8 cellular contexts compared by ENCODE assay signal in the genomic region with DNA sequence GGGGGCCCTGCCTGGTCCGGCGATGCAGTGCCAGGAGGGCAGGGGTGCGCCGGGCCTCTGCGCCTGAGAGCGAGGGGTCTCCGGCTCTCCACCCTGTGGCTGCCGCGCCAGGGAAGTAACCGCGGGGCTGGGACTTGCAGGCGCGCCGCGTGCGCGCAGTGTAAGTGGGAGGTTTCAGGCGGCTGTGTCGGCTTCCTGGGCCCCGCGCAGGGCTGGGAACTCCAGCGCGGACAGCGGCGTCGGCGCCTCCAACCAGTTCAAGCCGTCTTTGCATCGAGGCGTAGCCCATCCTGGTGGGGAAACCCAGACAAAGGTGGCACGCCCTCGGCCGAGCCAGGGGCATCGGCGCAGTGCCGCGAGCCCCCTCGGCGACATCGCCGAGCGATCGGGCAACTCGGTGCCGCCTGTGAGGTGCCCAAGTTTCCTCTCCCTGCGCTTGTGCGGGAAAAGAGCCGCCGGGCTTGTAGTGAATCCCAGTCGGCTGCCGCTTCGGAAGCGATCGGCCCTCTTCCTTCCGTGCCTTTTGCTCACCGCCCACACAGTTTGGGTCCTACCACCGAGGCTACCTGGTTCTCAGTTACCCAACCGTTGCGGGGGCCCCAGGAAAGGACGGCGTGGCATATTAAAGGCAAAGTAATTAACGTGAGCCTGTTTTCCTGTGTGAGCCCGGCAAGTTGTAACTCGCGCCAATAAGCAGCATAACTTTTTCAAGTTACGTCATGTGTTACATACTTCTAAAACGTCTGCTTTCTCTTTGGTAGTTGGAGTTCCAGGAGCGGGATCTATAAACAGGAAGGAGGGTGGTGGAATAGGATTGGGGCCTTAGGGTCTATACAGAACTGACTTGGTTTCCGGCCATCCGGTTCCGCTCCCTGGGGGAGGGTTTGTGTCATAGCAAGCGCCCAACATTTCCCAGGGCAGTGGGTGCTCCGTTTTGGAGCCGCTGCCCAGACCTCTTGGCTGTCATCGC. TPM values are rescaled to one million over a fixed set of nuclear protein-coding genes. Genes with fewer than 3 reads are reported as not detected.
DNase-seq lines count a peak whose midpoint lies in the region; ATAC-seq and TF ChIP-seq lines count a peak whose summit lies in the region.

No MANE protein-coding gene starts in this region.

- H3K4me1 ChIP-seq in BLaER1, result peaks cover 40% of the 10 kb centered on the region
- H3K4me1 ChIP-seq in Peyer's patch, result peaks cover 8 to 27% (median 11%) of the 10 kb centered on the region in 4 donors
- peaks cover 3% of the 10 kb centered on the region for H3K4me1 ChIP-seq in fibroblast of lung (ENCODE audit: control insufficient read depth, extremely low read depth, insufficient read depth, low read length)

- H3K27ac ChIP-seq in BLaER1, result peak overlapping the region; percentile 88
- H3K27ac ChIP-seq in Peyer's patch, result peak overlapping the region; percentile 82 to 93 (median 88)
- H3K27ac ChIP-seq in fibroblast of lung (ENCODE audit: insufficient read depth, low read length), result peak overlapping the region; percentile 93

- H3K36me3 Mint-ChIP-seq in activated T-helper 1 cell treated with anti-CD3 and anti-CD28 coated beads, Interleukin-12 subunit alpha, Interleukin-12 subunit beta, Interleukin-2, Interleukin-4 antibody, amounts not matched to agents 30 ng/mL and 10 ng/mL and 1 ng/mL, durations not matched to agents 14 hours and 24 hours and 36 hours (ENCODE audit: low read depth), result peaks cover 3% of the 10 kb centered on the region
- no peaks in the 10 kb centered on the region for H3K36me3 Mint-ChIP-seq in natural killer cell

- peak overlapping the region; percentile 41 for H2AFZ ChIP-seq in fibroblast of lung (ENCODE audit: low read length)

- peaks cover 6% of the 10 kb centered on the region for H3K27me3 Mint-ChIP-seq in activated T-helper 1 cell treated with anti-CD3 and anti-CD28 coated beads, Interleukin-12 subunit alpha, Interleukin-12 subunit beta, Interleukin-2, Interleukin-4 antibody, amounts not matched to agents 30 ng/mL and 10 ng/mL and 1 ng/mL, durations not matched to agents 14 hours and 24 hours and 36 hours (ENCODE audit: insufficient read depth)
- H3K27me3 Mint-ChIP-seq in natural killer cell (ENCODE audit: low read depth in 2 of 2), result peaks cover 1 to 2% of the 10 kb centered on the region in 2 donors

- H3K9me3 Mint-ChIP-seq in activated T-helper 1 cell treated with anti-CD3 and anti-CD28 coated beads, Interleukin-12 subunit alpha, Interleukin-12 subunit beta, Interleukin-2, Interleukin-4 antibody, amounts not matched to agents 30 ng/mL and 10 ng/mL and 1 ng/mL, durations not matched to agents 14 hours and 24 hours and 36 hours, result no peaks in the 10 kb centered on the region
- no peaks in the 10 kb centered on the region for H3K9me3 Mint-ChIP-seq in natural killer cell

- peak in 1 of 2 donors; percentile 16 for TF ChIP-seq POLR2A in Peyer's patch (IDR thresholded peaks at IDR 0.05)

- TF ChIP-seq CTCF in Peyer's patch (IDR thresholded peaks at IDR 0.05) (peak in 4 of 6 experiments; percentile 28 to 37 (median 33)), fibroblast of lung (conservative IDR thresholded peaks at IDR 0.05 in 1 of 2, IDR thresholded peaks at IDR 0.05 in 1 of 2; ENCODE audit: low read depth in 1 of 2, low read length in 2 of 2) (peak; percentile 29 to 42), natural killer cell (IDR thresholded peaks at IDR 0.05) (peak; percentile 24)

- peaks cover 53% of the 10 kb centered on the region for H3K4me1 Mint-ChIP-seq in activated T-helper 1 cell treated with anti-CD3 and anti-CD28 coated beads, Interleukin-12 subunit alpha, Interleukin-12 subunit beta, Interleukin-2, Interleukin-4 antibody, amounts not matched to agents 30 ng/mL and 10 ng/mL and 1 ng/mL, durations not matched to agents 14 hours and 24 hours and 36 hours (ENCODE audit: low read depth)
- H3K4me1 Mint-ChIP-seq in natural killer cell, result peaks cover 40 to 50% of the 10 kb centered on the region in 2 donors

- no peaks in the 10 kb centered on the region for H3K9me3 ChIP-seq in BLaER1
- no peaks in the 10 kb centered on the region for H3K9me3 ChIP-seq in Peyer's patch
- H3K9me3 ChIP-seq in fibroblast of lung (ENCODE audit: control insufficient read depth, insufficient read depth, low read depth, low read length), result no peaks in the 10 kb centered on the region

- H4K20me1 ChIP-seq in BLaER1 (peaks cover 47% of the 10 kb centered on the region), fibroblast of lung (ENCODE audit: control insufficient read depth, extremely low read depth, insufficient read depth, low read length) (no peaks in the 10 kb centered on the region)

- DNase-seq in GM19238 (ENCODE audit: insufficient read length, low spot score), result peak; percentile 46
- peak; percentile 79 to 85 (median 81) for DNase-seq in Peyer's patch
- peak; percentile 66 for DNase-seq in activated T-helper 1 cell treated with anti-CD3 and anti-CD28 coated beads, Interleukin-12 subunit alpha, Interleukin-12 subunit beta, Interleukin-2, Interleukin-4 antibody, amounts not matched to agents 30 ng/mL and 10 ng/mL and 1 ng/mL, durations not matched to agents 14 hours and 24 hours and 36 hours (ENCODE audit: low spot score)
- DNase-seq in fibroblast of lung (ENCODE audit: low read depth in 2 of 2), result peak; percentile 89 to 93
- DNase-seq in natural killer cell, result peak; percentile 71
- DNase-seq in stimulated activated naive CD4-positive, alpha-beta T cell (lab: John Stamatoyannopoulos, UW), result peak; percentile 50 to 71 (median 64)

- no peaks in the 10 kb centered on the region for H3K27me3 ChIP-seq in BLaER1
- H3K27me3 ChIP-seq in Peyer's patch, result no peaks in the 10 kb centered on the region
- H3K27me3 ChIP-seq in fibroblast of lung (ENCODE audit: control insufficient read depth, insufficient read depth, low read length), result no peaks in the 10 kb centered on the region

- ATAC-seq in HG03460 (IDR thresholded peaks at IDR 0.05; ENCODE audit: unreplicated experiment) (peak; percentile 45), natural killer cell (peak; percentile 68 to 83 (median 72))

- no peaks in the 10 kb centered on the region for H3K36me3 ChIP-seq in BLaER1
- H3K36me3 ChIP-seq in Peyer's patch, result no peaks in the 10 kb centered on the region
- H3K36me3 ChIP-seq in fibroblast of lung (ENCODE audit: control insufficient read depth, insufficient read depth, low read length), result no peaks in the 10 kb centered on the region

- H3K4me2 ChIP-seq in BLaER1 (peak overlapping the region; percentile 93), fibroblast of lung (ENCODE audit: extremely low read depth, insufficient read depth, low read length) (peak overlapping the region; percentile 68)

- intact Hi-C loops in activated T-helper 1 cell treated with anti-CD3 and anti-CD28 coated beads, Interleukin-12 subunit alpha, Interleukin-12 subunit beta, Interleukin-2, Interleukin-4 antibody, amounts not matched to agents 30 ng/mL and 10 ng/mL and 1 ng/mL, durations not matched to agents 14 hours and 24 hours and 36 hours (cut with micrococcal nuclease), result loop anchor here (1.0 to 10.0 kb wide), 11 partner anchors 17 to 499 kb away; a partner anchor contains a TSS
- intact Hi-C loops in natural killer cell (cut with micrococcal nuclease), result loop anchor here (1.0 to 10.0 kb wide), 3 partner anchors 114 to 379 kb away; no protein-coding TSS in a partner anchor

- H3K79me2 ChIP-seq in fibroblast of lung (ENCODE audit: control insufficient read depth, insufficient read depth, low read length), result peaks cover 50% of the 10 kb centered on the region

- H3K9ac ChIP-seq in BLaER1 (peak overlapping the region; percentile 93), fibroblast of lung (ENCODE audit: insufficient read depth, low read length) (peak overlapping the region; percentile 92)

- H3K4me3 ChIP-seq in BLaER1 (peak overlapping the region; percentile 97), Peyer's patch (peak overlapping the region; percentile 88 to 94 (median 89)), fibroblast of lung (replicated peaks in 1 of 4; ENCODE audit: control extremely low read depth in 1 of 4, insufficient read depth in 1 of 4, low read depth in 3 of 4, low read length in 4 of 4) (peak overlapping the region; percentile 88 to 94 (median 92))

- H3K4me3 Mint-ChIP-seq in activated T-helper 1 cell treated with anti-CD3 and anti-CD28 coated beads, Interleukin-12 subunit alpha, Interleukin-12 subunit beta, Interleukin-2, Interleukin-4 antibody, amounts not matched to agents 30 ng/mL and 10 ng/mL and 1 ng/mL, durations not matched to agents 14 hours and 24 hours and 36 hours, result peak overlapping the region; percentile 95
- H3K4me3 Mint-ChIP-seq in natural killer cell, result peak overlapping the region; percentile 95

- peak overlapping the region; percentile 92 for H3K27ac Mint-ChIP-seq in activated T-helper 1 cell treated with anti-CD3 and anti-CD28 coated beads, Interleukin-12 subunit alpha, Interleukin-12 subunit beta, Interleukin-2, Interleukin-4 antibody, amounts not matched to agents 30 ng/mL and 10 ng/mL and 1 ng/mL, durations not matched to agents 14 hours and 24 hours and 36 hours
- H3K27ac Mint-ChIP-seq in natural killer cell, result peak overlapping the region; percentile 93 to 94

RNA-seq across cellular contexts. Expression of a gene that starts 1.2 kb away (rescaled TPM):
- total RNA-seq in Peyer's patch, result 10 to 100 TPM; 13.6 to 29.7 (median 18.5) TPM
- 20.3 and 21.8 TPM in 2 replicates for total RNA-seq in activated T-helper 1 cell treated with anti-CD3 and anti-CD28 coated beads, Interleukin-12 subunit alpha, Interleukin-12 subunit beta, Interleukin-2, Interleukin-4 antibody, amounts not matched to agents 30 ng/mL and 10 ng/mL and 1 ng/mL, durations not matched to agents 14 hours and 24 hours and 36 hours
- total RNA-seq in fibroblast of lung, result 8.7 and 12.4 TPM in 2 replicates
- polyA plus RNA-seq in fibroblast of lung, result 12.0 and 12.9 TPM in 2 replicates
- 8.2 and 8.4 TPM in 2 replicates for polyA plus RNA-seq in fibroblast of lung (2012)
- 4.3 and 10.0 TPM in 2 replicates for polyA minus RNA-seq in fibroblast of lung (ENCODE audit: low replicate concordance)
- total RNA-seq in natural killer cell, result 10 to 100 TPM; 23.7 to 32.2 (median 29.6) TPM

Comparison
In these comparisons a context has a peak if more than half of its experiments do, and no peak if none do; other contexts are left out.
1. Peak in every context shown above with its lines: DNase-seq, ATAC-seq, H3K4me3 ChIP-seq and H3K27ac ChIP-seq.